ENCODE assay signal across 2 cellular contexts in the genomic region with DNA sequence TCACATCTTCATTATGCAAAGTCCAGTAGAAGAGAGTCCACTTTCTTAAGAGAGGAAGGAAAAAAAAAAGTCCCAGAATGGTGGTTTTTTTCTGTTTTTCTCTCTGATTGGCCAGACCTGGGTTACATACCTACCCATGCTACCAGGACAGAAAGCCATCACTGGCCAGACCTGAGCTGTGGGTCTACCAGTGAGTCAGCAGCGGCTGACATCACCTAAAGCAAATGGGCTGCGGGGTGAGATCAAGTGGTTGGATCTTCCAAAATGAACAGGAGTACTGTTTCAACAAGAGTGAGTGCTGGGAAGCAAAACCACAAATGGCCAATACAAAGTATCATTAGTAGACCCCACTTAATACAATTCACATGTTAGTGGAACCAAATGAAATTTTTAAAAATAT.
TF ChIP-seq lines count a peak whose summit lies in the region.

No MANE protein-coding gene starts in this region.

TF ChIP-seq in IMR-90, 13 proteins besides CTCF, POLR2A, EP300 and RAD21:
- no peak for TF ChIP-seq MAZ (IDR thresholded peaks at IDR 0.05; ENCODE audit: borderline replicate concordance, low read depth, low read length)
- TF ChIP-seq NFE2L2 (IDR thresholded peaks at IDR 0.05; ENCODE audit: low read depth, low read length) = no peak
- TF ChIP-seq CHD1 (IDR thresholded peaks at IDR 0.05; ENCODE audit: low read depth, low read length) = no peak
- TF ChIP-seq MAFK (IDR thresholded peaks at IDR 0.05; ENCODE audit: low read depth, low read length) = no peak
- TF ChIP-seq CEBPB (IDR thresholded peaks at IDR 0.05; ENCODE audit: low read depth, low read length) = no peak
- TF ChIP-seq, protein P1, sequence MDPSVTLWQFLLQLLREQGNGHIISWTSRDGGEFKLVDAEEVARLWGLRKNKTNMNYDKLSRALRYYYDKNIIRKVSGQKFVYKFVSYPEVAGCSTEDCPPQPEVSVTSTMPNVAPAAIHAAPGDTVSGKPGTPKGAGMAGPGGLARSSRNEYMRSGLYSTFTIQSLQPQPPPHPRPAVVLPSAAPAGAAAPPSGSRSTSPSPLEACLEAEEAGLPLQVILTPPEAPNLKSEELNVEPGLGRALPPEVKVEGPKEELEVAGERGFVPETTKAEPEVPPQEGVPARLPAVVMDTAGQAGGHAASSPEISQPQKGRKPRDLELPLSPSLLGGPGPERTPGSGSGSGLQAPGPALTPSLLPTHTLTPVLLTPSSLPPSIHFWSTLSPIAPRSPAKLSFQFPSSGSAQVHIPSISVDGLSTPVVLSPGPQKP (IDR thresholded peaks at IDR 0.05; ENCODE audit: borderline replicate concordance, low read depth, low read length) = no peak
- TF ChIP-seq RFX5 (IDR thresholded peaks at IDR 0.05; ENCODE audit: low read depth, low read length) = no peak
- TF ChIP-seq BHLHE40 (IDR thresholded peaks at IDR 0.05; ENCODE audit: low read depth, low read length) = no peak
- no peak for TF ChIP-seq SMC3 (IDR thresholded peaks at IDR 0.05; ENCODE audit: low read depth, low read length)
- TF ChIP-seq MXI1 (IDR thresholded peaks at IDR 0.05; ENCODE audit: borderline replicate concordance, low read depth, low read length) = no peak
- TF ChIP-seq FOS (IDR thresholded peaks at IDR 0.05; ENCODE audit: low read depth, low read length) = no peak
- TF ChIP-seq RCOR1 (IDR thresholded peaks at IDR 0.05; ENCODE audit: insufficient replicate concordance, low read length) = no peak
- TF ChIP-seq, protein P2, sequence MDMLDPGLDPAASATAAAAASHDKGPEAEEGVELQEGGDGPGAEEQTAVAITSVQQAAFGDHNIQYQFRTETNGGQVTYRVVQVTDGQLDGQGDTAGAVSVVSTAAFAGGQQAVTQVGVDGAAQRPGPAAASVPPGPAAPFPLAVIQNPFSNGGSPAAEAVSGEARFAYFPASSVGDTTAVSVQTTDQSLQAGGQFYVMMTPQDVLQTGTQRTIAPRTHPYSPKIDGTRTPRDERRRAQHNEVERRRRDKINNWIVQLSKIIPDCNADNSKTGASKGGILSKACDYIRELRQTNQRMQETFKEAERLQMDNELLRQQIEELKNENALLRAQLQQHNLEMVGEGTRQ (IDR thresholded peaks at IDR 0.05; ENCODE audit: low read depth, low read length) = no peak

TF ChIP-seq in neural cell, 6 proteins besides CTCF, POLR2A, EP300 and RAD21:
- TF ChIP-seq TAF1 (IDR thresholded peaks at IDR 0.05; ENCODE audit: low read depth) (no peak), EZH2 (IDR thresholded peaks at IDR 0.05; ENCODE audit: borderline replicate concordance, insufficient read depth, low read length, poor library complexity, severe bottlenecking) (no peak), SMC3 (conservative IDR thresholded peaks at IDR 0.05; ENCODE audit: poor library complexity) (no peak), POLR2AphosphoS5 (IDR thresholded peaks at IDR 0.05) (no peak), MXI1 (conservative IDR thresholded peaks at IDR 0.05; ENCODE audit: poor library complexity, severe bottlenecking) (no peak)
- TF ChIP-seq, protein P3, sequence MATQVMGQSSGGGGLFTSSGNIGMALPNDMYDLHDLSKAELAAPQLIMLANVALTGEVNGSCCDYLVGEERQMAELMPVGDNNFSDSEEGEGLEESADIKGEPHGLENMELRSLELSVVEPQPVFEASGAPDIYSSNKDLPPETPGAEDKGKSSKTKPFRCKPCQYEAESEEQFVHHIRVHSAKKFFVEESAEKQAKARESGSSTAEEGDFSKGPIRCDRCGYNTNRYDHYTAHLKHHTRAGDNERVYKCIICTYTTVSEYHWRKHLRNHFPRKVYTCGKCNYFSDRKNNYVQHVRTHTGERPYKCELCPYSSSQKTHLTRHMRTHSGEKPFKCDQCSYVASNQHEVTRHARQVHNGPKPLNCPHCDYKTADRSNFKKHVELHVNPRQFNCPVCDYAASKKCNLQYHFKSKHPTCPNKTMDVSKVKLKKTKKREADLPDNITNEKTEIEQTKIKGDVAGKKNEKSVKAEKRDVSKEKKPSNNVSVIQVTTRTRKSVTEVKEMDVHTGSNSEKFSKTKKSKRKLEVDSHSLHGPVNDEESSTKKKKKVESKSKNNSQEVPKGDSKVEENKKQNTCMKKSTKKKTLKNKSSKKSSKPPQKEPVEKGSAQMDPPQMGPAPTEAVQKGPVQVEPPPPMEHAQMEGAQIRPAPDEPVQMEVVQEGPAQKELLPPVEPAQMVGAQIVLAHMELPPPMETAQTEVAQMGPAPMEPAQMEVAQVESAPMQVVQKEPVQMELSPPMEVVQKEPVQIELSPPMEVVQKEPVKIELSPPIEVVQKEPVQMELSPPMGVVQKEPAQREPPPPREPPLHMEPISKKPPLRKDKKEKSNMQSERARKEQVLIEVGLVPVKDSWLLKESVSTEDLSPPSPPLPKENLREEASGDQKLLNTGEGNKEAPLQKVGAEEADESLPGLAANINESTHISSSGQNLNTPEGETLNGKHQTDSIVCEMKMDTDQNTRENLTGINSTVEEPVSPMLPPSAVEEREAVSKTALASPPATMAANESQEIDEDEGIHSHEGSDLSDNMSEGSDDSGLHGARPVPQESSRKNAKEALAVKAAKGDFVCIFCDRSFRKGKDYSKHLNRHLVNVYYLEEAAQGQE (IDR thresholded peaks at IDR 0.05; ENCODE audit: borderline replicate concordance) = no peak
